3 cellular contexts compared by ENCODE assay signal in genomic region chr1:1142352-1142751, GRCh38. TPM values are rescaled to one million over a fixed set of nuclear protein-coding genes. Genes with fewer than 3 reads are reported as not detected.
"Had no signal": no experiment of that assay in that cellular context is flagged by ENCODE, and none has a peak within 500 bp of the region (broad histone marks: within the 10 kb centered on the region; RNA-seq: fewer than 3 reads in every experiment).

No MANE protein-coding gene starts in this region.

RNA-seq across cellular contexts. Expression of gene TTLL10, which starts 31.3 kb away (rescaled TPM):
- total RNA-seq: bronchial epithelial cell, urinary bladder had no signal
- polyA plus RNA-seq: keratinocyte had no signal
